Comparison of ENCODE assay signal across 13 cellular contexts in the genomic region with DNA sequence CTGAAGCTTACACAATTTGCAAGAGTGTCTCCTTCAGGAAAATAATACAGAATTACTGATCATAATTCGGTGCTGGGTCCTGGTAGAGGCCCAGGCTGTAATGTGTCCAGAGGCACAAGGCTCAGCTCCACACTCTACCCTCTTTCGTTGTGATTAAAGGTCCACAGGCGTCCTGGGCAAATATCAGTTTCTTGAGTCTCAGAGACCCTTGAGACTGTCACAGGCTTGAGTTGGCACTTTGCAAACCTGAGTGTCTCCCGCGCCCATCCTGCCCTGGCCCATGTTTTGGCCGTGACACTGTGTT. TPM values are rescaled to one million over a fixed set of nuclear protein-coding genes. Genes with fewer than 3 reads are reported as not detected.
A peak's percentile ranks its signal among the peaks of the same experiment; 100 is the strongest.
DNase-seq lines count a peak whose midpoint lies in the region; ATAC-seq, FAIRE-seq and TF ChIP-seq lines count a peak whose summit lies in the region.
"Had no signal": no experiment of that assay in that cellular context is flagged by ENCODE, and none has a peak within 500 bp of the region (broad histone marks: within the 10 kb centered on the region; RNA-seq: fewer than 3 reads in every experiment).

No MANE protein-coding gene starts in this region.

- H3K27me3 ChIP-seq in Caco-2 (replicated peaks; ENCODE audit: control insufficient read depth, insufficient read depth, low read length) (no peaks in the 10 kb centered on the region), Panc1 (ENCODE audit: control insufficient read depth, insufficient read depth, low read length) (no peaks in the 10 kb centered on the region), foreskin keratinocyte (no peaks in the 10 kb centered on the region), rectal smooth muscle tissue (ENCODE audit: control insufficient read depth, insufficient read depth, low read length) (no peaks in the 10 kb centered on the region)
- H3K27me3 ChIP-seq: dorsolateral prefrontal cortex, neutrophil had no signal

- CTCF ChIA-PET in Caco-2 (lab: Charles Lee) = interaction anchor here (0.5 to 1.3 kb wide), 2 partner anchors 44 to 418 kb away, joined by 3 read pairs; no protein-coding TSS in a partner anchor
- CTCF ChIA-PET in Panc1 (lab: Charles Lee) = no interaction called here

- peak overlapping the region; percentile 86 for H3K27ac Mint-ChIP-seq in Caco-2 (ENCODE audit: unreplicated experiment)
- H3K27ac Mint-ChIP-seq: activated T-helper 2 cell treated with anti-CD3 and anti-CD28 coated beads, Interferon-gamma antibody, Interleukin-2, Interleukin-4, amounts not matched to agents 10 μg/mL and 5 μg/mL and 100 μg/mL, durations not matched to agents 14 hours and 24 hours and 36 hours had no signal

- BruUV-seq in Caco-2 (replicated peaks; lab: Mats Ljungman, UMichigan) = no TSS peak
- no TSS peak for BruUV-seq in Panc1 (replicated peaks; lab: Mats Ljungman, UMichigan)

- no peak overlapping the region for H3K9ac ChIP-seq in rectal smooth muscle tissue (ENCODE audit: low read length)

- TF ChIP-seq CTCF in Caco-2 (IDR thresholded peaks at IDR 0.05; ENCODE audit: insufficient read depth in 1 of 2, low read depth in 1 of 2, low read length in 1 of 2, severe bottlenecking in 1 of 2, unreplicated experiment in 1 of 2) = no peak
- TF ChIP-seq CTCF in Panc1 (IDR thresholded peaks at IDR 0.05) = no peak
- TF ChIP-seq CTCF in foreskin keratinocyte (conservative IDR thresholded peaks at IDR 0.05) = no peak
- TF ChIP-seq CTCF in D721Med (IDR thresholded peaks at IDR 0.05; ENCODE audit: insufficient read depth, missing control alignments) = no peak

- H3K9me3 ChIP-seq in Caco-2 = no peaks in the 10 kb centered on the region
- no peaks in the 10 kb centered on the region for H3K9me3 ChIP-seq in Panc1 (ENCODE audit: control insufficient read depth, insufficient read depth, low read depth, low read length)
- H3K9me3 ChIP-seq: neutrophil had no signal

- FAIRE-seq in D721Med (lab: Jason Lieb, UNC) = no peak

- H3K4me1 ChIP-seq in Caco-2 (peaks cover 35% of the 10 kb centered on the region), Panc1 (ENCODE audit: control insufficient read depth, insufficient read depth, low read length) (peaks cover 32% of the 10 kb centered on the region), foreskin keratinocyte (peaks cover 18% of the 10 kb centered on the region), rectal smooth muscle tissue (ENCODE audit: control insufficient read depth, insufficient read depth, low read length) (peaks cover 27% of the 10 kb centered on the region)

- intact Hi-C loops in Caco-2 (cut with micrococcal nuclease; ENCODE audit: unreplicated experiment) (no loop called here), Panc1 (cut with micrococcal nuclease; ENCODE audit: unreplicated experiment) (no loop called here)

- H3K27me3 Mint-ChIP-seq in Caco-2 (ENCODE audit: insufficient read depth, unreplicated experiment) = no peaks in the 10 kb centered on the region

- no peak overlapping the region for H3K4me3 Mint-ChIP-seq in Caco-2 (ENCODE audit: unreplicated experiment)

- peaks cover 20% of the 10 kb centered on the region for H3K4me1 Mint-ChIP-seq in Caco-2 (ENCODE audit: low read depth, unreplicated experiment)

- H3K36me3 ChIP-seq in Caco-2 (ENCODE audit: control insufficient read depth, insufficient read depth, low read length) (no peaks in the 10 kb centered on the region), Panc1 (ENCODE audit: control insufficient read depth, insufficient read depth, low read length) (no peaks in the 10 kb centered on the region), rectal smooth muscle tissue (ENCODE audit: control insufficient read depth, insufficient read depth, low read length) (no peaks in the 10 kb centered on the region)
- H3K36me3 ChIP-seq: neutrophil had no signal

- POLR2A ChIA-PET in Caco-2 (lab: Charles Lee) = interaction anchor here (1.5 kb wide), 1 partner anchor 46 kb away, joined by 10 read pairs; no protein-coding TSS in a partner anchor
- POLR2A ChIA-PET in Panc1 (lab: Charles Lee) = interaction anchor here (0.6 kb wide), 1 partner anchor 35 kb away, joined by 5 read pairs; no protein-coding TSS in a partner anchor

- no peak overlapping the region for H3K4me3 ChIP-seq in Caco-2 (ENCODE audit: low read depth, low read length)
- H3K4me3 ChIP-seq in Panc1 (ENCODE audit: low read depth in 2 of 2, low read length in 2 of 2) = no peak overlapping the region
- H3K4me3 ChIP-seq in rectal smooth muscle tissue (ENCODE audit: low read length) = no peak overlapping the region

- ATAC-seq in Panc1 = peak; percentile 28; the same call in 1 of the 2 replicates
- ATAC-seq in foreskin keratinocyte = no peak

- no peaks in the 10 kb centered on the region for H3K36me3 Mint-ChIP-seq in Caco-2 (ENCODE audit: insufficient read depth, unreplicated experiment)

- peak overlapping the region; percentile 73 for H3K27ac ChIP-seq in Panc1 (ENCODE audit: low read length)
- peak overlapping the region; percentile 41 for H3K27ac ChIP-seq in foreskin keratinocyte
- H3K27ac ChIP-seq in rectal smooth muscle tissue (ENCODE audit: low read depth, low read length) = peak overlapping the region; percentile 65
- H3K27ac ChIP-seq: neutrophil had no signal

- in situ Hi-C loops in Panc1 (cut with HindIII; ENCODE audit: low pct_unique_long_range_greater_than_20kb, low sequenced_read_pairs) = no loop called here

- no peaks in the 10 kb centered on the region for H3K9me3 Mint-ChIP-seq in Caco-2 (ENCODE audit: unreplicated experiment)
- H3K9me3 Mint-ChIP-seq: activated T-helper 2 cell treated with anti-CD3 and anti-CD28 coated beads, Interferon-gamma antibody, Interleukin-2, Interleukin-4, amounts not matched to agents 10 μg/mL and 5 μg/mL and 100 μg/mL, durations not matched to agents 14 hours and 24 hours and 36 hours had no signal

- DNase-seq in Caco-2 = no peak
- no peak for DNase-seq in Panc1 (ENCODE audit: low read depth, low spot score)
- DNase-seq in foreskin keratinocyte = no peak
- DNase-seq in D721Med (ENCODE audit: insufficient read length, low spot score) = no peak
- no peak for DNase-seq in retina
- no peak for DNase-seq in nucleus accumbens (lab: John Stamatoyannopoulos, UW)
- no peak for DNase-seq in NCI-H69 (lab: John Stamatoyannopoulos, UW)
- DNase-seq: GDM1, NCI-H187 had no signal

RNA-seq across cellular contexts. Expression of gene SMAD7, which starts 46.9 kb away (rescaled TPM):
- 9.3 and 9.5 TPM in 2 replicates for total RNA-seq in Caco-2 (2022)
- 21.3 TPM for total RNA-seq in Panc1 (2021; ENCODE audit: unreplicated experiment)
- polyA plus RNA-seq in Panc1 (2012; ENCODE audit: insufficient read length) = 14.5 TPM
- total RNA-seq in foreskin keratinocyte = 7.2 and 10.5 TPM in 2 replicates
- 4.3 and 5.2 TPM in 2 replicates for polyA plus RNA-seq in foreskin keratinocyte
